25 cellular contexts compared by ENCODE assay signal in genomic region chr10:1166828-1167275, GRCh38.
"Had no signal": no experiment of that assay in that cellular context is flagged by ENCODE, and none has a peak within 500 bp of the region (broad histone marks: within the 10 kb centered on the region; RNA-seq: fewer than 3 reads in every experiment).

No MANE protein-coding gene starts in this region.

- H3K9me3 ChIP-seq: lower lobe of right lung, mucosa of descending colon, transverse colon had no signal

- H3K4me1 ChIP-seq: lower lobe of right lung, transverse colon had no signal

- H3K4me3 Mint-ChIP-seq: activated CD4-positive, alpha-beta memory T cell treated with anti-CD3 and anti-CD28 coated beads for 36 hours; activated CD4-positive, alpha-beta T cell treated with anti-CD3 and anti-CD28 coated beads, Interleukin-2, amount 10 ng/mL, durations not matched to agents 24 days and 14 days; activated naive CD4-positive, alpha-beta T cell treated with anti-CD3 and anti-CD28 coated beads, Interleukin-2, amount 50 U/mL, for 24 hours; activated naive CD8-positive, alpha-beta T cell treated with anti-CD3 and anti-CD28 coated beads, Interleukin-2, amount 50 U/mL, for 24 hours; activated T-helper 1 cell treated with anti-CD3 and anti-CD28 coated beads, Interleukin-12 subunit alpha, Interleukin-12 subunit beta, Interleukin-2, Interleukin-4 antibody, amounts not matched to agents 30 ng/mL and 10 ng/mL and 1 ng/mL, durations not matched to agents 14 hours and 24 hours and 36 hours; natural killer cell treated with Interleukin-12 subunit alpha and Interleukin-12 subunit beta and Interleukin-15 and Interleukin-18, amount 100 ng/mL, for 72 hours; T-helper 1 cell treated with Interleukin-12 subunit alpha and Interleukin-12 subunit beta and Interleukin-4 antibody, amounts not matched to agents 30 μg/mL and 1 μg/mL, for 36 hours had no signal

- H3K4me1 Mint-ChIP-seq: activated CD4-positive, alpha-beta T cell treated with anti-CD3 and anti-CD28 coated beads, Interleukin-2, amount 10 ng/mL, durations not matched to agents 24 days and 14 days; activated naive CD4-positive, alpha-beta T cell treated with anti-CD3 and anti-CD28 coated beads, Interleukin-2, amount 50 U/mL, for 24 hours; activated naive CD8-positive, alpha-beta T cell treated with anti-CD3 and anti-CD28 coated beads, Interleukin-2, amount 50 U/mL, for 24 hours had no signal

- H3K27me3 Mint-ChIP-seq: activated CD4-positive, alpha-beta T cell treated with anti-CD3 and anti-CD28 coated beads, Interleukin-2, amount 10 ng/mL, durations not matched to agents 24 days and 14 days had no signal

- DNase-seq: activated CD4-positive, alpha-beta memory T cell treated with anti-CD3 and anti-CD28 coated beads for 36 hours; activated CD4-positive, alpha-beta T cell treated with anti-CD3 and anti-CD28 coated beads, Interleukin-2, amount 10 ng/mL, durations not matched to agents 24 days and 14 days; activated CD4-positive, CD25-positive, alpha-beta regulatory T cell treated with anti-CD3 and anti-CD28 coated beads, Interleukin-2, amount 50 U/mL, for 72 hours; activated CD8-positive, alpha-beta memory T cell treated with anti-CD3 and anti-CD28 coated beads, Interleukin-2, amount 50 U/mL, for 4 hours; activated gamma-delta T cell treated with Interleukin-2 at 50 U/mL for 16 hours; activated naive CD8-positive, alpha-beta T cell treated with anti-CD3 and anti-CD28 coated beads, Interleukin-2, amount 50 U/mL, for 24 hours; activated T-cell treated with anti-CD3 and anti-CD28 coated beads, Interleukin-2, amount 50 U/mL, for 1 hour; amygdala; central memory CD4-positive, alpha-beta T cell; dermis blood vessel endothelial cell; effector CD8-positive, alpha-beta T cell; kidney; lower lobe of right lung; mesenchymal stem cell; mucosa of descending colon; stimulated activated naive CD4-positive, alpha-beta T cell; T-helper 9 cell; transverse colon; WERI-Rb-1 had no signal

- H3K36me3 ChIP-seq: lower lobe of right lung, transverse colon, WERI-Rb-1 had no signal

- H3K27ac ChIP-seq: lower lobe of right lung, SK-N-MC, transverse colon, WERI-Rb-1 had no signal

- H3K27ac Mint-ChIP-seq: activated CD4-positive, alpha-beta memory T cell treated with anti-CD3 and anti-CD28 coated beads for 36 hours; activated CD4-positive, alpha-beta T cell treated with anti-CD3 and anti-CD28 coated beads, Interleukin-2, amount 10 ng/mL, durations not matched to agents 24 days and 14 days; activated naive CD4-positive, alpha-beta T cell treated with anti-CD3 and anti-CD28 coated beads, Interleukin-2, amount 50 U/mL, for 24 hours; activated naive CD8-positive, alpha-beta T cell treated with anti-CD3 and anti-CD28 coated beads, Interleukin-2, amount 50 U/mL, for 24 hours; activated T-helper 1 cell treated with anti-CD3 and anti-CD28 coated beads, Interleukin-12 subunit alpha, Interleukin-12 subunit beta, Interleukin-2, Interleukin-4 antibody, amounts not matched to agents 30 ng/mL and 10 ng/mL and 1 ng/mL, durations not matched to agents 14 hours and 24 hours and 36 hours; natural killer cell treated with Interleukin-12 subunit alpha and Interleukin-12 subunit beta and Interleukin-15 and Interleukin-18, amount 100 ng/mL, for 72 hours; progenitor cell of endocrine pancreas; T-helper 1 cell treated with Interleukin-12 subunit alpha and Interleukin-12 subunit beta and Interleukin-4 antibody, amounts not matched to agents 30 μg/mL and 1 μg/mL, for 36 hours had no signal

- H3K9me3 Mint-ChIP-seq: activated CD4-positive, alpha-beta memory T cell treated with anti-CD3 and anti-CD28 coated beads for 36 hours; activated CD4-positive, alpha-beta T cell treated with anti-CD3 and anti-CD28 coated beads, Interleukin-2, amount 10 ng/mL, durations not matched to agents 24 days and 14 days; activated naive CD4-positive, alpha-beta T cell treated with anti-CD3 and anti-CD28 coated beads, Interleukin-2, amount 50 U/mL, for 24 hours; activated naive CD8-positive, alpha-beta T cell treated with anti-CD3 and anti-CD28 coated beads, Interleukin-2, amount 50 U/mL, for 24 hours; activated T-helper 1 cell treated with anti-CD3 and anti-CD28 coated beads, Interleukin-12 subunit alpha, Interleukin-12 subunit beta, Interleukin-2, Interleukin-4 antibody, amounts not matched to agents 30 ng/mL and 10 ng/mL and 1 ng/mL, durations not matched to agents 14 hours and 24 hours and 36 hours; natural killer cell treated with Interleukin-12 subunit alpha and Interleukin-12 subunit beta and Interleukin-15 and Interleukin-18, amount 100 ng/mL, for 72 hours; T-helper 1 cell treated with Interleukin-12 subunit alpha and Interleukin-12 subunit beta and Interleukin-4 antibody, amounts not matched to agents 30 μg/mL and 1 μg/mL, for 36 hours had no signal

- H3K4me3 ChIP-seq: lower lobe of right lung, mucosa of descending colon, SK-N-MC, transverse colon had no signal

- H3K27me3 ChIP-seq: transverse colon had no signal

- H3K36me3 Mint-ChIP-seq: activated CD4-positive, alpha-beta memory T cell treated with anti-CD3 and anti-CD28 coated beads for 36 hours; natural killer cell treated with Interleukin-12 subunit alpha and Interleukin-12 subunit beta and Interleukin-15 and Interleukin-18, amount 100 ng/mL, for 72 hours had no signal
